Comparison of ENCODE assay signal across 1 cellular context in the genomic region with DNA sequence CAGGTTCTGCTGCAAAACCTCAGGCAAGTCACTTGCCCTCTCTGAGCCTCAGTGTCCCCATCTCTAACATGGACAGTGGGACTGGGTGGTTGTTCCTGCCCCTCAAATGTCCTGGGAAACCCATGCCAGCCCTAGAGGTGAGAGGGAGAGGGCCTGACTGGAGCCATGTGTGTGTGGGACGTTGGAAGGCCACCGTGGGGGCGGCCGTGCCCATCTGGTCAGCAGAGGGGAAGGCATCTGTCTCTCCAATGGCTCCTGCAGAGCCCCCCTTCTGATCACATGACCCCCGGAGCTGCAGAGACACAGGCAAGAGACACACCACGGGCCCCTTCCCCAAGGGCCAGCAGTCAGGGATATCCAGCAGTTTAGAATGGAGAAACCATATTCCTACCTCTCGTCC.
TF ChIP-seq lines count a peak whose summit lies in the region.

No MANE protein-coding gene starts in this region.

TF ChIP-seq in HepG2, 621 proteins besides CTCF, POLR2A, EP300 and RAD21:
- no peak for TF ChIP-seq ZNF468 (CRISPR knock-in tag; IDR thresholded peaks at IDR 0.05)
- TF ChIP-seq, protein P1, sequence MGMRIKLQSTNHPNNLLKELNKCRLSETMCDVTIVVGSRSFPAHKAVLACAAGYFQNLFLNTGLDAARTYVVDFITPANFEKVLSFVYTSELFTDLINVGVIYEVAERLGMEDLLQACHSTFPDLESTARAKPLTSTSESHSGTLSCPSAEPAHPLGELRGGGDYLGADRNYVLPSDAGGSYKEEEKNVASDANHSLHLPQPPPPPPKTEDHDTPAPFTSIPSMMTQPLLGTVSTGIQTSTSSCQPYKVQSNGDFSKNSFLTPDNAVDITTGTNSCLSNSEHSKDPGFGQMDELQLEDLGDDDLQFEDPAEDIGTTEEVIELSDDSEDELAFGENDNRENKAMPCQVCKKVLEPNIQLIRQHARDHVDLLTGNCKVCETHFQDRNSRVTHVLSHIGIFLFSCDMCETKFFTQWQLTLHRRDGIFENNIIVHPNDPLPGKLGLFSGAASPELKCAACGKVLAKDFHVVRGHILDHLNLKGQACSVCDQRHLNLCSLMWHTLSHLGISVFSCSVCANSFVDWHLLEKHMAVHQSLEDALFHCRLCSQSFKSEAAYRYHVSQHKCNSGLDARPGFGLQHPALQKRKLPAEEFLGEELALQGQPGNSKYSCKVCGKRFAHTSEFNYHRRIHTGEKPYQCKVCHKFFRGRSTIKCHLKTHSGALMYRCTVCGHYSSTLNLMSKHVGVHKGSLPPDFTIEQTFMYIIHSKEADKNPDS (CRISPR knock-in tag; IDR thresholded peaks at IDR 0.05) = no peak
- TF ChIP-seq MLLT10 (CRISPR knock-in tag; IDR thresholded peaks at IDR 0.05) = no peak
- no peak for TF ChIP-seq PCBP1 (IDR thresholded peaks at IDR 0.05; ENCODE audit: borderline replicate concordance, low read depth, low read length)
- TF ChIP-seq, protein P2, sequence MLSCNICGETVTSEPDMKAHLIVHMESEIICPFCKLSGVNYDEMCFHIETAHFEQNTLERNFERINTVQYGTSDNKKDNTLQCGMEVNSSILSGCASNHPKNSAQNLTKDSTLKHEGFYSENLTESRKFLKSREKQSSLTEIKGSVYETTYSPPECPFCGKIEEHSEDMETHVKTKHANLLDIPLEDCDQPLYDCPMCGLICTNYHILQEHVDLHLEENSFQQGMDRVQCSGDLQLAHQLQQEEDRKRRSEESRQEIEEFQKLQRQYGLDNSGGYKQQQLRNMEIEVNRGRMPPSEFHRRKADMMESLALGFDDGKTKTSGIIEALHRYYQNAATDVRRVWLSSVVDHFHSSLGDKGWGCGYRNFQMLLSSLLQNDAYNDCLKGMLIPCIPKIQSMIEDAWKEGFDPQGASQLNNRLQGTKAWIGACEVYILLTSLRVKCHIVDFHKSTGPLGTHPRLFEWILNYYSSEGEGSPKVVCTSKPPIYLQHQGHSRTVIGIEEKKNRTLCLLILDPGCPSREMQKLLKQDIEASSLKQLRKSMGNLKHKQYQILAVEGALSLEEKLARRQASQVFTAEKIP (CRISPR knock-in tag; IDR thresholded peaks at IDR 0.05; ENCODE audit: borderline replicate concordance) = no peak
- TF ChIP-seq HES4 (CRISPR knock-in tag; IDR thresholded peaks at IDR 0.05; ENCODE audit: borderline replicate concordance) = no peak
- no peak for TF ChIP-seq JUNB (CRISPR knock-in tag; IDR thresholded peaks at IDR 0.05; ENCODE audit: borderline replicate concordance)
- no peak for TF ChIP-seq ZFY (CRISPR knock-in tag; IDR thresholded peaks at IDR 0.05)
- no peak for TF ChIP-seq ISL2 (CRISPR knock-in tag; IDR thresholded peaks at IDR 0.05)
- no peak for TF ChIP-seq ZNF558 (CRISPR knock-in tag; IDR thresholded peaks at IDR 0.05; ENCODE audit: borderline replicate concordance)
